Comparison of ENCODE assay signal across 24 cellular contexts in genomic region chr2:61091485-61091884, GRCh38.
"Had no signal": no experiment of that assay in that cellular context is flagged by ENCODE, and none has a peak within 500 bp of the region (broad histone marks: within the 10 kb centered on the region; RNA-seq: fewer than 3 reads in every experiment).

No MANE protein-coding gene starts in this region.

- ATAC-seq: K562, Panc1, PC-3 had no signal

- H3K9ac ChIP-seq: KMS-11, SK-N-SH had no signal

- H3K9me2 ChIP-seq: SK-N-SH had no signal

- H3K4me2 ChIP-seq: KMS-11, SK-N-SH had no signal

- H3K27ac ChIP-seq: HL-60, KMS-11, RWPE1 had no signal

- DNase-seq: Kasumi-1, MV-4-11, NCI-H1048, NCI-H1105 treated with DMSO at 0.1 percent for 48 hours, NCI-H1417 treated with DMSO at 0.1 percent for 48 hours, NCI-H146, NCI-H1694 treated with DMSO at 0.1 percent for 48 hours, NCI-H1930, NCI-H2081, NCI-H2107, NCI-H2227 treated with DMSO at 0.1 percent for 48 hours, NCI-H524, NCI-H526 treated with DMSO at 0.1 percent for 48 hours, NCI-H748 treated with DMSO at 0.1 percent for 48 hours, PC-3, SHP77, SK-N-SH, SW 1271 had no signal

- FAIRE-seq: HTR-8/SVneo, K562 had no signal

- H3K9me3 ChIP-seq: SK-N-SH had no signal

- H3K4me3 ChIP-seq: K562 had no signal
